ENCODE assay signal across 14 cellular contexts in the genomic region with DNA sequence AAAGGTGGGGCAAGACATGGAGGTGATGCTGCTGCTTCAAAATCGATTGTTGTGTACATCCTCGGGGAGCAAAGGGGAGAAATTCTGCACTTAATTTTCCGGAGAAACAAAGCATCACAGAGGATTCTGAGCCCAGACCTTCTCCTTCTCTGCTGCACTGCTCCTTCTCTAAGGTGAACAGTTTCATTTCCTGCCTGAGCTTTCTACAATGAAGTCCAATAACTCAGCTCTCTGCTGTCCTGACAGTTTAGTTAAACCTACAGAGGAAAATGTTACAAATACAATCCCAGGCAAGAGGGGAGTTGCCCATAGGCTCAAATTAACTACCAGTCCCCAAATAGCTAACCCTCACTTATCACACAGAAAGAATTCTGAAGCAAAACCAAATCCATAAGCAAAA.
A peak's percentile ranks its signal among the peaks of the same experiment; 100 is the strongest.
DNase-seq lines count a peak whose midpoint lies in the region; ATAC-seq and TF ChIP-seq lines count a peak whose summit lies in the region.
"Had no signal": no experiment of that assay in that cellular context is flagged by ENCODE, and none has a peak within 500 bp of the region (broad histone marks: within the 10 kb centered on the region; RNA-seq: fewer than 3 reads in every experiment).

No MANE protein-coding gene starts in this region.

- H3K4ac ChIP-seq in neuronal stem cell (ENCODE audit: low read length) = no peak overlapping the region

- H3K9me3 ChIP-seq in CD8-positive, alpha-beta memory T cell (ENCODE audit: low read length) = no peaks in the 10 kb centered on the region
- H3K9me3 ChIP-seq in neuronal stem cell (replicated peaks in 1 of 2; ENCODE audit: control insufficient read depth in 2 of 2, insufficient read depth in 1 of 2, low read depth in 1 of 2, low read length in 2 of 2) (no peaks in the 10 kb centered on the region), spleen (no peaks in the 10 kb centered on the region)
- H3K9me3 ChIP-seq: BE2C had no signal

- no peak overlapping the region for H2BK120ac ChIP-seq in neuronal stem cell (ENCODE audit: low read depth, low read length)

- TF ChIP-seq CTCF in RWPE1 (conservative IDR thresholded peaks at IDR 0.05; ENCODE audit: low read depth) (no peak), spleen (IDR thresholded peaks at IDR 0.05 in 8 of 11, conservative IDR thresholded peaks at IDR 0.05 in 3 of 11) (no peak)

- no peaks in the 10 kb centered on the region for H3K27me3 Mint-ChIP-seq in CD8-positive, alpha-beta memory T cell
- peaks cover 6% of the 10 kb centered on the region for H3K27me3 Mint-ChIP-seq in activated T-helper 1 cell treated with anti-CD3 and anti-CD28 coated beads, Interleukin-12 subunit alpha, Interleukin-12 subunit beta, Interleukin-2, Interleukin-4 antibody, amounts not matched to agents 30 ng/mL and 10 ng/mL and 1 ng/mL, durations not matched to agents 14 hours and 24 hours and 36 hours (ENCODE audit: insufficient read depth)

- no peak overlapping the region for H3K18ac ChIP-seq in neuronal stem cell (ENCODE audit: low read length)

- H3K27me3 ChIP-seq in CD8-positive, alpha-beta memory T cell (ENCODE audit: insufficient read depth, low read length, poor library complexity, severe bottlenecking) = no peaks in the 10 kb centered on the region
- H3K27me3 ChIP-seq in neuronal stem cell (ENCODE audit: control insufficient read depth in 3 of 3, insufficient read depth in 3 of 3, low read depth in 1 of 3, low read length in 3 of 3) (no peaks in the 10 kb centered on the region), spleen (replicated peaks in 1 of 7) (no peaks in the 10 kb centered on the region)
- H3K27me3 ChIP-seq: BE2C had no signal

- no peak overlapping the region for H4K91ac ChIP-seq in neuronal stem cell (ENCODE audit: low read depth, low read length, poor library complexity)

- H2BK15ac ChIP-seq in neuronal stem cell (ENCODE audit: low read length) = no peak overlapping the region

- H3K23ac ChIP-seq in neuronal stem cell (ENCODE audit: low read depth, low read length, poor library complexity) = no peak overlapping the region

- intact Hi-C loops in activated T-helper 1 cell treated with anti-CD3 and anti-CD28 coated beads, Interleukin-12 subunit alpha, Interleukin-12 subunit beta, Interleukin-2, Interleukin-4 antibody, amounts not matched to agents 30 ng/mL and 10 ng/mL and 1 ng/mL, durations not matched to agents 14 hours and 24 hours and 36 hours (cut with micrococcal nuclease) = no loop called here
- intact Hi-C loops in spleen (cut with DNase I; ENCODE audit: low total_unique reads) = no loop called here

- peak overlapping the region in 1 of 7 donors; percentile 4 for H3K4me3 Mint-ChIP-seq in CD8-positive, alpha-beta memory T cell
- H3K4me3 Mint-ChIP-seq in activated T-helper 1 cell treated with anti-CD3 and anti-CD28 coated beads, Interleukin-12 subunit alpha, Interleukin-12 subunit beta, Interleukin-2, Interleukin-4 antibody, amounts not matched to agents 30 ng/mL and 10 ng/mL and 1 ng/mL, durations not matched to agents 14 hours and 24 hours and 36 hours = no peak overlapping the region
- H3K4me3 Mint-ChIP-seq: dendritic cell treated with granulocyte-macrophage colony-stimulating factor and Interleukin-4, amounts not matched to agents 40 ng/mL and 50 ng/mL, for 4 days had no signal

- H3K36me3 Mint-ChIP-seq in CD8-positive, alpha-beta memory T cell = no peaks in the 10 kb centered on the region
- no peaks in the 10 kb centered on the region for H3K36me3 Mint-ChIP-seq in activated T-helper 1 cell treated with anti-CD3 and anti-CD28 coated beads, Interleukin-12 subunit alpha, Interleukin-12 subunit beta, Interleukin-2, Interleukin-4 antibody, amounts not matched to agents 30 ng/mL and 10 ng/mL and 1 ng/mL, durations not matched to agents 14 hours and 24 hours and 36 hours (ENCODE audit: low read depth)

- DNase-seq in CD8-positive, alpha-beta memory T cell = no peak
- DNase-seq in left kidney (ENCODE audit: low read depth, low spot score) (peak; percentile 67), RWPE1 (ENCODE audit: low spot score) (no peak), neuronal stem cell (ENCODE audit: low spot score) (no peak), spleen (no peak)
- no peak for DNase-seq in activated T-helper 1 cell treated with anti-CD3 and anti-CD28 coated beads, Interleukin-12 subunit alpha, Interleukin-12 subunit beta, Interleukin-2, Interleukin-4 antibody, amounts not matched to agents 30 ng/mL and 10 ng/mL and 1 ng/mL, durations not matched to agents 14 hours and 24 hours and 36 hours (ENCODE audit: low spot score)
- DNase-seq: amygdala; BE2C; NCI-H2171; stimulated activated CD4-positive, alpha-beta T cell treated with anti-CD3 and anti-CD28 coated beads, Interleukin-2, amount 100 ng/mL, for 24 hours had no signal

- no peak overlapping the region for H2BK12ac ChIP-seq in neuronal stem cell (ENCODE audit: low read length)

- peaks cover 20 to 34% (median 30%) of the 10 kb centered on the region in 3 donors for H3K4me1 Mint-ChIP-seq in CD8-positive, alpha-beta memory T cell
- H3K4me1 Mint-ChIP-seq in activated T-helper 1 cell treated with anti-CD3 and anti-CD28 coated beads, Interleukin-12 subunit alpha, Interleukin-12 subunit beta, Interleukin-2, Interleukin-4 antibody, amounts not matched to agents 30 ng/mL and 10 ng/mL and 1 ng/mL, durations not matched to agents 14 hours and 24 hours and 36 hours (ENCODE audit: low read depth) = peaks cover 11% of the 10 kb centered on the region

- ATAC-seq in GM19324 (IDR thresholded peaks at IDR 0.05; ENCODE audit: low FRiP score, unreplicated experiment) = peak; percentile 67
- peak; percentile 43 for ATAC-seq in HG03520 (IDR thresholded peaks at IDR 0.05; ENCODE audit: unreplicated experiment)
- ATAC-seq: SK-N-SH treated with all-trans-retinoic acid at 6 μM for 48 hours had no signal

- H3K27ac ChIP-seq in CD8-positive, alpha-beta memory T cell (ENCODE audit: low read depth, low read length) = no peak overlapping the region
- H3K27ac ChIP-seq in RWPE1 (no peak overlapping the region), neuronal stem cell (replicated peaks; ENCODE audit: low read length) (no peak overlapping the region), spleen (no peak overlapping the region)

- no peak for TF ChIP-seq POLR2A in spleen (IDR thresholded peaks at IDR 0.05)

- no peak overlapping the region for H3K4me2 ChIP-seq in neuronal stem cell (ENCODE audit: insufficient read depth, low read length, poor library complexity, severe bottlenecking)

- peak overlapping the region in 5 of 8 donors; percentile 31 to 72 (median 52) for H3K27ac Mint-ChIP-seq in CD8-positive, alpha-beta memory T cell
- no peak overlapping the region for H3K27ac Mint-ChIP-seq in activated T-helper 1 cell treated with anti-CD3 and anti-CD28 coated beads, Interleukin-12 subunit alpha, Interleukin-12 subunit beta, Interleukin-2, Interleukin-4 antibody, amounts not matched to agents 30 ng/mL and 10 ng/mL and 1 ng/mL, durations not matched to agents 14 hours and 24 hours and 36 hours
- H3K27ac Mint-ChIP-seq: dendritic cell treated with granulocyte-macrophage colony-stimulating factor and Interleukin-4, amounts not matched to agents 40 ng/mL and 50 ng/mL, for 4 days had no signal

- H3K14ac ChIP-seq in neuronal stem cell (ENCODE audit: low read length) = no peak overlapping the region

- H4K8ac ChIP-seq in neuronal stem cell (ENCODE audit: low read depth, low read length) = no peak overlapping the region

- no CpG with 5 or more reads among the region's 3 CpGs for WGBS in neuronal stem cell (ENCODE audit: extremely low coverage in 2 of 2, insufficient read length in 2 of 2, insufficient replicate concordance in 1 of 2), 2 donors
- WGBS in spleen, 5 donors = 62 to 78% (median 73%) methylated on average over 3 of the region's 3 CpGs

- POLR2A ChIA-PET in CD8-positive, alpha-beta memory T cell (lab: Charles Lee) = no interaction called here
- POLR2A ChIA-PET in RWPE1 (lab: Yijun Ruan, JAX; ENCODE audit: low non-redundant PET) = no interaction called here

- no peak overlapping the region for H3K9ac ChIP-seq in neuronal stem cell (ENCODE audit: low read depth, low read length, poor library complexity)

- H2AFZ ChIP-seq in neuronal stem cell (ENCODE audit: low read length) = no peak overlapping the region

- peaks cover 5% of the 10 kb centered on the region for H3K79me1 ChIP-seq in neuronal stem cell (ENCODE audit: low read depth, low read length)

- CTCF ChIA-PET in CD8-positive, alpha-beta memory T cell (lab: Charles Lee) = no interaction called here
- CTCF ChIA-PET in RWPE1 (lab: Yijun Ruan, JAX) = no interaction called here

- H3K9me3 Mint-ChIP-seq in CD8-positive, alpha-beta memory T cell = no peaks in the 10 kb centered on the region
- H3K9me3 Mint-ChIP-seq in activated T-helper 1 cell treated with anti-CD3 and anti-CD28 coated beads, Interleukin-12 subunit alpha, Interleukin-12 subunit beta, Interleukin-2, Interleukin-4 antibody, amounts not matched to agents 30 ng/mL and 10 ng/mL and 1 ng/mL, durations not matched to agents 14 hours and 24 hours and 36 hours = no peaks in the 10 kb centered on the region
- H3K9me3 Mint-ChIP-seq: dendritic cell treated with granulocyte-macrophage colony-stimulating factor and Interleukin-4, amounts not matched to agents 40 ng/mL and 50 ng/mL, for 4 days had no signal

- H3K4me3 ChIP-seq in CD8-positive, alpha-beta memory T cell (ENCODE audit: low read length) = no peak overlapping the region
- H3K4me3 ChIP-seq in neuronal stem cell (ENCODE audit: low read length in 2 of 2) = no peak overlapping the region
- H3K4me3 ChIP-seq in spleen = no peak overlapping the region

- no peaks in the 10 kb centered on the region for H3K36me3 ChIP-seq in CD8-positive, alpha-beta memory T cell (ENCODE audit: insufficient read depth, low read length)
- no peaks in the 10 kb centered on the region for H3K36me3 ChIP-seq in neuronal stem cell (replicated peaks in 1 of 2; ENCODE audit: control insufficient read depth in 2 of 2, insufficient read depth in 2 of 2, low read length in 2 of 2)
- no peaks in the 10 kb centered on the region for H3K36me3 ChIP-seq in spleen
- H3K36me3 ChIP-seq: BE2C had no signal

- H2BK5ac ChIP-seq in neuronal stem cell (ENCODE audit: low read length) = no peak overlapping the region

- no peak overlapping the region for H2AK5ac ChIP-seq in neuronal stem cell (ENCODE audit: low read depth, low read length)

- no peaks in the 10 kb centered on the region for H3K4me1 ChIP-seq in CD8-positive, alpha-beta memory T cell (ENCODE audit: insufficient read depth, low read length)
- H3K4me1 ChIP-seq in neuronal stem cell (ENCODE audit: control insufficient read depth in 2 of 2, insufficient read depth in 1 of 2, low read depth in 1 of 2, low read length in 2 of 2) (peaks cover 42 to 59% of the 10 kb centered on the region in 2 donors), spleen (peaks cover 0 to 20% (median 5%) of the 10 kb centered on the region in 6 donors)
